ENCODE assay signal across 3 cellular contexts in genomic region chr1:182238421-182238820, GRCh38.
"Had no signal": no experiment of that assay in that cellular context is flagged by ENCODE, and none has a peak within 500 bp of the region (broad histone marks: within the 10 kb centered on the region; RNA-seq: fewer than 3 reads in every experiment).

No MANE protein-coding gene starts in this region.

- DNase-seq: GDM1, GF-D8 had no signal

- ATAC-seq: GM12878 had no signal

- H3K4me3 ChIP-seq: GM12878 had no signal
